32 cellular contexts compared by ENCODE assay signal in genomic region chr10:3169271-3169670, GRCh38. TPM values are rescaled to one million over a fixed set of nuclear protein-coding genes. Genes with fewer than 3 reads are reported as not detected.
DNase-seq lines count a peak whose midpoint lies in the region; ATAC-seq and TF ChIP-seq lines count a peak whose summit lies in the region.
"Had no signal": no experiment of that assay in that cellular context is flagged by ENCODE, and none has a peak within 500 bp of the region (broad histone marks: within the 10 kb centered on the region; RNA-seq: fewer than 3 reads in every experiment).

No MANE protein-coding gene starts in this region.

- TF ChIP-seq CTCF in progenitor cell of endocrine pancreas (IDR thresholded peaks at IDR 0.05; ENCODE audit: unreplicated experiment) (no peak), coronary artery (IDR thresholded peaks at IDR 0.05) (no peak)

- peak overlapping the region; percentile 41 to 64 for H3K27ac Mint-ChIP-seq in activated naive CD4-positive, alpha-beta T cell treated with anti-CD3 and anti-CD28 coated beads, Interleukin-2, amount 50 U/mL, for 72 hours
- H3K27ac Mint-ChIP-seq in progenitor cell of endocrine pancreas, result no peak overlapping the region

- H3K4me3 ChIP-seq in coronary artery, result no peak overlapping the region
- H3K4me3 ChIP-seq: heart left ventricle, ovary, tibial artery had no signal

- ATAC-seq in activated naive CD4-positive, alpha-beta T cell treated with anti-CD3 and anti-CD28 coated beads, Interleukin-2, amount 50 U/mL, for 72 hours, result no peak
- ATAC-seq: activated T-cell treated with anti-CD3 and anti-CD28 coated beads, Interleukin-2, amount 50 U/mL, for 4 hours; HCT116; heart left ventricle; left colon; right cardiac atrium had no signal

- H3K4me1 Mint-ChIP-seq in progenitor cell of endocrine pancreas (ENCODE audit: low read depth), result peaks cover 5% of the 10 kb centered on the region

- H3K4me3 Mint-ChIP-seq in progenitor cell of endocrine pancreas (ENCODE audit: low read depth), result no peak overlapping the region
- H3K4me3 Mint-ChIP-seq: activated T-cell treated with anti-CD3 and anti-CD28 coated beads, Interleukin-2, amount 50 U/mL, for 4 hours had no signal

- no peaks in the 10 kb centered on the region for H3K27me3 Mint-ChIP-seq in progenitor cell of endocrine pancreas
- H3K27me3 Mint-ChIP-seq: naive B cell had no signal

- DNase-seq in activated naive CD4-positive, alpha-beta T cell treated with anti-CD3 and anti-CD28 coated beads, Interleukin-2, amount 50 U/mL, for 72 hours (ENCODE audit: low spot score in 2 of 2), result no peak
- DNase-seq in activated naive CD4-positive, alpha-beta T cell (lab: John Stamatoyannopoulos, UW), result no peak
- DNase-seq in NCI-H774 (lab: John Stamatoyannopoulos, UW) (peak; percentile 58), globus pallidus (ENCODE audit: low spot score) (peak; percentile 62), substantia nigra (lab: John Stamatoyannopoulos, UW) (peak in 22 of 49 donors; percentile 7 to 67 (median 24)), progenitor cell of endocrine pancreas (ENCODE audit: low spot score, unreplicated experiment) (no peak), coronary artery (ENCODE audit: low spot score) (no peak)
- no peak for DNase-seq in effector CD8-positive, alpha-beta T cell (lab: John Stamatoyannopoulos, UW)
- DNase-seq: activated CD4-positive, CD25-positive, alpha-beta regulatory T cell treated with anti-CD3 and anti-CD28 coated beads, Interleukin-2, amount 50 U/mL, for 72 hours; activated naive CD4-positive, alpha-beta T cell treated with Interleukin-2 at 50 U/mL for 16 hours; activated T-cell treated with anti-CD3 and anti-CD28 coated beads, Interleukin-2, amount 50 U/mL, for 4 hours; aorta; Calu3; central memory CD4-positive, alpha-beta T cell; EL; heart left ventricle; Kasumi-1; left colon; mesendoderm; naive B cell; NCI-H187 treated with DMSO at 0.1 percent for 48 hours; NCI-H345; NK-92 treated with Interleukin-12 subunit alpha and Interleukin-12 subunit beta, amount 100 ng/mL, for 24 hours; ovary; right cardiac atrium; SHP77; stimulated activated CD4-positive, alpha-beta T cell treated with anti-CD3 and anti-CD28 coated beads, Interleukin-4, amount 100 ng/mL, for 4 hours; stimulated activated naive CD4-positive, alpha-beta T cell treated with Interleukin-2 at 50 U/mL for 16 hours; tibial artery had no signal

- peak overlapping the region; percentile 70 for H3K27ac ChIP-seq in substantia nigra (ENCODE audit: low read depth, low read length, poor library complexity, severe bottlenecking)
- H3K27ac ChIP-seq in coronary artery, result no peak overlapping the region
- H3K27ac ChIP-seq: C4-2B, epithelial cell of prostate, heart left ventricle, ovary, tibial artery had no signal

- peaks cover 0 to 4% of the 10 kb centered on the region in 2 donors for H3K9me3 Mint-ChIP-seq in activated naive CD4-positive, alpha-beta T cell treated with anti-CD3 and anti-CD28 coated beads, Interleukin-2, amount 50 U/mL, for 72 hours
- no peaks in the 10 kb centered on the region for H3K9me3 Mint-ChIP-seq in progenitor cell of endocrine pancreas (ENCODE audit: low read depth)
- H3K9me3 Mint-ChIP-seq: activated T-cell treated with anti-CD3 and anti-CD28 coated beads, Interleukin-2, amount 50 U/mL, for 4 hours had no signal

- H3K36me3 Mint-ChIP-seq in activated naive CD4-positive, alpha-beta T cell treated with anti-CD3 and anti-CD28 coated beads, Interleukin-2, amount 50 U/mL, for 72 hours, result peaks cover 12 to 21% of the 10 kb centered on the region in 2 donors
- peaks cover 25% of the 10 kb centered on the region for H3K36me3 Mint-ChIP-seq in progenitor cell of endocrine pancreas (ENCODE audit: insufficient read depth)

RNA-seq across cellular contexts. Expression of gene PITRM1, which starts 3.3 kb away (rescaled TPM):
- 10 to 100 TPM; 61.1 to 75.0 TPM for total RNA-seq in activated naive CD4-positive, alpha-beta T cell treated with anti-CD3 and anti-CD28 coated beads, Interleukin-2, amount 50 U/mL, for 72 hours
- 47.6 and 51.7 TPM in 2 replicates for total RNA-seq in progenitor cell of endocrine pancreas

Comparison
In these comparisons a context has a peak if more than half of its experiments do, and no peak if none do; other contexts are left out.
1. DNase-seq: peak in NCI-H774 (single experiment) and globus pallidus (single experiment); none in activated naive CD4-positive, alpha-beta T cell treated with anti-CD3 and anti-CD28 coated beads, Interleukin-2, amount 50 U/mL, for 72 hours (0 of 2), activated naive CD4-positive, alpha-beta T cell (0 of 4), progenitor cell of endocrine pancreas (single experiment), coronary artery (single experiment) and effector CD8-positive, alpha-beta T cell (single experiment).